8 cellular contexts compared by ENCODE assay signal in the genomic region with DNA sequence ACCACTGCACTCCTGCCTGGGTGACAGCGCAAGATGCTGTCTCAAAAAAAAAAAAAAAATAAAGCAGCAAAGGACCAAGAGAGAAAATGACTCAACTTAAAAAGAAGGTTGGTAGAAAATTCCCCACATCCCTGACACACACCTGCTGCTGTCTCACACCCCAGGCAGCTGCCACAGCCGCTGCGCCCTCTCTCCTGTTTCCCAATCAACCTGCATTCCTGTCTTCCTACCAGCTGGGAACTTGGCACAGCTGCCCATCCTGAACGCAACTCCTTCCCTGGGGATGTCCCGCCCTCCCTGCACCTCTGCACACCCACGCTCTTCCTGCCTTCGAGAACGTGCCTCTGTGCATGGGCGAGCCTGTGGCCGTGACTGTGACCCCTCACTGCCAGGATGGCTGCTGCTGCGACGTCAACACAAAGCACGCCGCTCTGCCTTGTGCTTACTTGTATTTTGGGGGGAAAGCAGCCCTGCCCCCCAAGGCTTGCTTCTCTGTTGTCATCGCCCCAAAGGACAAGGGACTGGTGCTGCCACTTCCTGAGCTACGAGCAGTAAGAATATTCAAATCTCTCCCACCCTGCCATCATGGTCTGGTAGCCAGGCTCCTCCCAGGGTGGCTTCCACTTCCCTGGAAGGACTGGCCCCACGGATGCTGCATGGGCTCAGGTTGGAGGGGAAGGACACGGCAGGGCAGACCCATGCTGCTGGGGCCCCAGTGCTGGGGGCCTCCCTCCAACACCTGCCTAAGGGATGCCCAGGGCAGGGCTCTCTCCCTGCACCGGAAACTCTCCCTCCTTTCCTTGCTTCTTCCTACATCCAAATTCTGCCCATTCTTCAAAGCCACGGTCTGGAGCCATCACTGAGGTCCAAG. TPM values are rescaled to one million over a fixed set of nuclear protein-coding genes. Genes with fewer than 3 reads are reported as not detected.
DNase-seq lines count a peak whose midpoint lies in the region; ATAC-seq and TF ChIP-seq lines count a peak whose summit lies in the region.

No MANE protein-coding gene starts in this region.

- TF ChIP-seq CTCF in foreskin keratinocyte (conservative IDR thresholded peaks at IDR 0.05) (no peak), spleen (IDR thresholded peaks at IDR 0.05 in 8 of 11, conservative IDR thresholded peaks at IDR 0.05 in 3 of 11) (peak in 1 of 11 experiments; percentile 4)

- H3K27ac ChIP-seq in foreskin keratinocyte (peak overlapping the region; percentile 39), spleen (peak overlapping the region; percentile 72 to 92 (median 86))

- ATAC-seq in T-helper 17 cell (peak; percentile 52), foreskin keratinocyte (peak; percentile 77), HG03108 (IDR thresholded peaks at IDR 0.05; ENCODE audit: unreplicated experiment) (no peak), HG03135 (IDR thresholded peaks at IDR 0.05; ENCODE audit: unreplicated experiment) (no peak)

- H3K4me1 Mint-ChIP-seq in T-helper 17 cell, result peaks cover 44% of the 10 kb centered on the region

- no peak for TF ChIP-seq POLR2A in spleen (IDR thresholded peaks at IDR 0.05)

- H3K27me3 ChIP-seq in foreskin keratinocyte, result no peaks in the 10 kb centered on the region
- no peaks in the 10 kb centered on the region for H3K27me3 ChIP-seq in spleen (replicated peaks in 1 of 7)

- peak overlapping the region; percentile 95 for H3K27ac Mint-ChIP-seq in T-helper 17 cell

- no peaks in the 10 kb centered on the region for H3K36me3 Mint-ChIP-seq in T-helper 17 cell (ENCODE audit: low read depth)

- H3K9me3 ChIP-seq in T-helper 17 cell (ENCODE audit: control insufficient read depth, low read length, poor library complexity, severe bottlenecking) (no peaks in the 10 kb centered on the region), spleen (no peaks in the 10 kb centered on the region)

- peaks cover 0 to 40% (median 6%) of the 10 kb centered on the region in 6 donors for H3K36me3 ChIP-seq in spleen

- DNase-seq in activated CD4-positive, alpha-beta T cell treated with anti-CD3 and anti-CD28 coated beads for 48 hours, result peak; percentile 57
- no peak for DNase-seq in activated CD4-positive, alpha-beta T cell treated with anti-CD3 and anti-CD28 coated beads, Interleukin-2, amount 50 U/mL, for 1 hour
- DNase-seq in T-helper 17 cell (no peak), foreskin keratinocyte (peak; percentile 94 to 96), spleen (peak; percentile 87), NCI-H2227 (lab: John Stamatoyannopoulos, UW; ENCODE audit: unreplicated experiment) (no peak)

- 32 to 47% (median 38%) methylated on average over 18 to 20 of the region's 20 CpGs for WGBS in spleen, 5 donors

- intact Hi-C loops in spleen (cut with DNase I; ENCODE audit: low total_unique reads), result no loop called here

- H3K4me3 Mint-ChIP-seq in T-helper 17 cell, result peak overlapping the region; percentile 92

- H3K4me3 ChIP-seq in spleen, result peak overlapping the region in 7 of 8 donors; percentile 7 to 54 (median 13)

- H3K4me1 ChIP-seq in foreskin keratinocyte (peaks cover 48% of the 10 kb centered on the region), spleen (peaks cover 55 to 98% (median 79%) of the 10 kb centered on the region in 6 donors)

- no peaks in the 10 kb centered on the region for H3K27me3 Mint-ChIP-seq in T-helper 17 cell

RNA-seq across cellular contexts. Expression of a gene that starts 20.7 kb away (rescaled TPM):
- total RNA-seq in T-helper 17 cell (10 to 100 TPM; 51.1 to 56.6 TPM), foreskin keratinocyte (71.9 and 74.2 TPM in 2 replicates), spleen (10 to 100 TPM; 37.2 to 77.4 (median 66.2) TPM)
- polyA plus RNA-seq in foreskin keratinocyte (85.5 and 88.1 TPM in 2 replicates), spleen (10 to 100 TPM; 26.1 to 44.0 (median 31.3) TPM)

RNA-seq across cellular contexts. Expression of a gene that starts 22.8 kb away (rescaled TPM):
- total RNA-seq in T-helper 17 cell (10 to 100 TPM; 25.5 to 33.4 TPM), foreskin keratinocyte (35.5 and 41.6 TPM in 2 replicates), spleen (10 to 100 TPM in 5 of 7 donors, 1 to 10 TPM in 2; 9.4 to 17.9 (median 10.6) TPM)
- polyA plus RNA-seq in foreskin keratinocyte (24.7 and 29.6 TPM in 2 replicates), spleen (1 to 10 TPM; 3.8 to 7.4 (median 5.7) TPM)

RNA-seq across cellular contexts. Expression of a gene that starts 36.3 kb away (rescaled TPM):
- total RNA-seq in T-helper 17 cell (10 to 100 TPM; 13.0 to 15.1 TPM), foreskin keratinocyte (10.0 and 10.9 TPM in 2 replicates), spleen (10 to 100 TPM in 4 of 7 donors, 1 to 10 TPM in 3; 6.4 to 24.2 (median 13.8) TPM)
- polyA plus RNA-seq in foreskin keratinocyte (15.2 and 15.5 TPM in 2 replicates), spleen (10 to 100 TPM; 17.1 to 24.0 (median 17.9) TPM)

RNA-seq across cellular contexts. Expression of a gene that starts 41.0 kb away (rescaled TPM):
- total RNA-seq in T-helper 17 cell, result 1 to 10 TPM; 1.9 to 3.3 TPM
- 65.5 and 76.1 TPM in 2 replicates for total RNA-seq in foreskin keratinocyte
- polyA plus RNA-seq in foreskin keratinocyte, result 75.0 and 84.2 TPM in 2 replicates
- total RNA-seq in spleen, result 1 to 10 TPM in 4 of 7 donors, under 1 TPM in 2, not detected in 1; 0.79 to 5.1 (median 1.6) TPM
- polyA plus RNA-seq in spleen, result 1 to 10 TPM; 2.1 to 2.9 (median 2.5) TPM

Comparison
In these comparisons a context has a peak if more than half of its experiments do, and no peak if none do; other contexts are left out.
1. DNase-seq: peak in activated CD4-positive, alpha-beta T cell treated with anti-CD3 and anti-CD28 coated beads for 48 hours (single experiment), foreskin keratinocyte (2 of 2) and spleen (single experiment); none in activated CD4-positive, alpha-beta T cell treated with anti-CD3 and anti-CD28 coated beads, Interleukin-2, amount 50 U/mL, for 1 hour (single experiment), T-helper 17 cell (0 of 3) and NCI-H2227 (single experiment).
2. ATAC-seq: peak in T-helper 17 cell (single experiment) and foreskin keratinocyte (single experiment); none in HG03108 (single experiment) and HG03135 (single experiment).